ENCODE assay signal across 8 cellular contexts in the genomic region with DNA sequence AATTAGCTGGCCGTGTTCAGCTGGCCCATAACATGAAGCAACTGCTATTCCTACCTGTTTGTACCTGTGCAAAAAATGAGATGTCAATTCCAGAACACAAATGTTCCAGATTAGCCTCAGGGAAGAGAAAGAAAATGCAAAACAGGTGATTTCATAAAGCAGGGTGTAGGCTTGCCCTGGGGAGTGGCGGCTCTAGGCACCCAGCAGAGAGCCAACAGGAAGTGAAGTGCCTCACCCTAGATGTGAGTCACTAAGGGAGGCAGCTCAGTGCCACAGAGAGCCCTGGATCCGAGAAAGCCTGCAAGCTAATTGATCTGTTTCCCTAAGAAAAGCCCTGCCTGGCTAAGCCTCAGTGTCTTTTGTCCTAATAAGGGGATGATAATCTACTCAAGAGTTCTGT.
DNase-seq lines count a peak whose midpoint lies in the region; ATAC-seq, FAIRE-seq and TF ChIP-seq lines count a peak whose summit lies in the region.

No MANE protein-coding gene starts in this region.

- in situ Hi-C loops in HepG2 (cut with HindIII; ENCODE audit: extremely low pct_ligation_motif_present, low pct_unique_long_range_greater_than_20kb): no loop called here

- TF ChIP-seq EP300 in Ishikawa (IDR thresholded peaks at IDR 0.05; ENCODE audit: borderline replicate concordance): peak; percentile 59; the same call in 1 of the 2 replicates
- TF ChIP-seq EP300 in HepG2 (IDR thresholded peaks at IDR 0.05; ENCODE audit: low read depth in 2 of 2, low read length in 2 of 2): no peak
- TF ChIP-seq EP300 in HepG2 (CRISPR knock-in tag; IDR thresholded peaks at IDR 0.05; ENCODE audit: borderline replicate concordance): no peak

- BruUV-seq in HepG2 (replicated peaks; lab: Mats Ljungman, UMichigan): no TSS peak

- peak; percentile 13 for DNase-seq in DND-41
- peak; percentile 22 for DNase-seq in activated effector memory CD4-positive, alpha-beta T cell treated with Interleukin-2 at 50 U/mL for 16 hours
- no peak for DNase-seq in HepG2 (ENCODE audit: low spot score)
- no peak for DNase-seq in NCI-H446 treated with DMSO at 0.1 percent for 48 hours (lab: John Stamatoyannopoulos, UW)
- DNase-seq in superior temporal gyrus (ENCODE audit: extremely low spot score): no peak

- FAIRE-seq in HepG2 (lab: Jason Lieb, UNC): no peak

- POLR2A ChIA-PET in HepG2 (lab: Yijun Ruan, JAX): no interaction called here

- no peak overlapping the region for H3K27ac ChIP-seq in DND-41 (ENCODE audit: low read length)
- H3K27ac ChIP-seq in HepG2 (ENCODE audit: extremely low read length, insufficient read depth, low read length): no peak overlapping the region

- H4K20me1 ChIP-seq in DND-41 (ENCODE audit: insufficient read depth, low read length) (no peaks in the 10 kb centered on the region), HepG2 (ENCODE audit: insufficient read depth, low read length) (no peaks in the 10 kb centered on the region)

- H3K79me2 ChIP-seq in DND-41 (ENCODE audit: insufficient read depth, low read length): no peaks in the 10 kb centered on the region
- no peaks in the 10 kb centered on the region for H3K79me2 ChIP-seq in HepG2 (ENCODE audit: insufficient read depth, low read length)

- TF ChIP-seq CTCF in DND-41 (IDR thresholded peaks at IDR 0.05; ENCODE audit: borderline replicate concordance, extremely low read depth, low read length, poor library complexity, severe bottlenecking) (no peak), HepG2 (CRISPR knock-in tag; IDR thresholded peaks at IDR 0.05) (no peak)

- no peak overlapping the region for H3K4me3 ChIP-seq in DND-41 (ENCODE audit: low read depth in 1 of 2, low read length in 2 of 2)
- no peak overlapping the region for H3K4me3 ChIP-seq in HepG2 (replicated peaks in 1 of 3; ENCODE audit: insufficient read depth in 1 of 3, low read depth in 2 of 3, low read length in 3 of 3)

- TF ChIP-seq POLR2A in HepG2 (IDR thresholded peaks at IDR 0.05; ENCODE audit: insufficient read depth in 1 of 2, low read depth in 2 of 2, low read length in 2 of 2): no peak

- H3K9ac ChIP-seq in DND-41 (ENCODE audit: low read depth, low read length): no peak overlapping the region
- H3K9ac ChIP-seq in HepG2 (ENCODE audit: insufficient read depth, low read depth, low read length): no peak overlapping the region

- peak; percentile 80 for ATAC-seq in DND-41 (ENCODE audit: insufficient read depth, low read depth)
- peak; percentile 93 for ATAC-seq in GM21786 (IDR thresholded peaks at IDR 0.05; ENCODE audit: unreplicated experiment)
- peak; percentile 56; the same call in 2 of the 3 replicates for ATAC-seq in HepG2
- no peak for ATAC-seq in HG03571 (IDR thresholded peaks at IDR 0.05; ENCODE audit: unreplicated experiment)

- no peak overlapping the region for H3K4me2 ChIP-seq in DND-41 (ENCODE audit: insufficient read depth, low read length)
- H3K4me2 ChIP-seq in HepG2 (ENCODE audit: low read depth, low read length): no peak overlapping the region

- 96% methylated on average over 3 of the region's 3 CpGs for WGBS in HepG2 (ENCODE audit: low lambda C conversion rate)

- no peaks in the 10 kb centered on the region for H3K9me3 ChIP-seq in DND-41 (ENCODE audit: insufficient read depth, low read length, severe bottlenecking)
- no peaks in the 10 kb centered on the region for H3K9me3 ChIP-seq in HepG2 (ENCODE audit: low read length)

- H2AFZ ChIP-seq in DND-41 (ENCODE audit: low read depth, low read length) (no peak overlapping the region), HepG2 (ENCODE audit: low read length) (no peak overlapping the region)

- CTCF ChIA-PET in HepG2 (lab: Yijun Ruan, JAX; ENCODE audit: low intra/inter-chr PET ratio, low total read pairs): no interaction called here

- H3K27me3 ChIP-seq in DND-41 (ENCODE audit: insufficient read depth, low read length, poor library complexity): no peaks in the 10 kb centered on the region
- H3K27me3 ChIP-seq in HepG2 (ENCODE audit: control insufficient read depth in 1 of 2, insufficient read depth in 2 of 2, low read length in 2 of 2): no peaks in the 10 kb centered on the region

- H3K36me3 ChIP-seq in DND-41 (ENCODE audit: insufficient read depth, low read length) (no peaks in the 10 kb centered on the region), HepG2 (replicated peaks in 1 of 2; ENCODE audit: control insufficient read depth in 1 of 2, insufficient read depth in 2 of 2, low read length in 2 of 2) (peaks cover 4 to 21% of the 10 kb centered on the region in 2 experiments; a peak in 4 of 5 replicates)

- H3K4me1 ChIP-seq in DND-41 (ENCODE audit: insufficient read depth, low read length): no peaks in the 10 kb centered on the region
- peaks cover 13% of the 10 kb centered on the region for H3K4me1 ChIP-seq in HepG2 (ENCODE audit: insufficient read depth, low read length)

- intact Hi-C loops in HepG2 (cut with micrococcal nuclease; ENCODE audit: unreplicated experiment): no loop called here

- TF ChIP-seq RAD21 in Ishikawa (IDR thresholded peaks at IDR 0.05; ENCODE audit: low read depth) (no peak; the same call in 1 of the 2 replicates), HepG2 (CRISPR knock-in tag; IDR thresholded peaks at IDR 0.05) (no peak)

TF ChIP-seq in Ishikawa, 13 proteins besides CTCF, POLR2A, EP300 and RAD21:
- no peak for TF ChIP-seq YY1 (IDR thresholded peaks at IDR 0.05; ENCODE audit: low read depth)
- TF ChIP-seq, protein P1, sequence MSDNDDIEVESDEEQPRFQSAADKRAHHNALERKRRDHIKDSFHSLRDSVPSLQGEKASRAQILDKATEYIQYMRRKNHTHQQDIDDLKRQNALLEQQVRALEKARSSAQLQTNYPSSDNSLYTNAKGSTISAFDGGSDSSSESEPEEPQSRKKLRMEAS (IDR thresholded peaks at IDR 0.05): peak; percentile 29; the same call in 1 of the 2 replicates
- peak; percentile 64; the same call in 1 of the 2 replicates for TF ChIP-seq TCF12 (IDR thresholded peaks at IDR 0.05; ENCODE audit: low read depth)

TF ChIP-seq in HepG2, 621 proteins besides CTCF, POLR2A, EP300 and RAD21:
- peak; percentile 45 for TF ChIP-seq FOSL2 (CRISPR knock-in tag; IDR thresholded peaks at IDR 0.05)
- TF ChIP-seq IKZF1 (IDR thresholded peaks at IDR 0.05): no peak
- no peak for TF ChIP-seq ATF7-NPFF (CRISPR knock-in tag; IDR thresholded peaks at IDR 0.05; ENCODE audit: low read depth)
- TF ChIP-seq, protein P2, sequence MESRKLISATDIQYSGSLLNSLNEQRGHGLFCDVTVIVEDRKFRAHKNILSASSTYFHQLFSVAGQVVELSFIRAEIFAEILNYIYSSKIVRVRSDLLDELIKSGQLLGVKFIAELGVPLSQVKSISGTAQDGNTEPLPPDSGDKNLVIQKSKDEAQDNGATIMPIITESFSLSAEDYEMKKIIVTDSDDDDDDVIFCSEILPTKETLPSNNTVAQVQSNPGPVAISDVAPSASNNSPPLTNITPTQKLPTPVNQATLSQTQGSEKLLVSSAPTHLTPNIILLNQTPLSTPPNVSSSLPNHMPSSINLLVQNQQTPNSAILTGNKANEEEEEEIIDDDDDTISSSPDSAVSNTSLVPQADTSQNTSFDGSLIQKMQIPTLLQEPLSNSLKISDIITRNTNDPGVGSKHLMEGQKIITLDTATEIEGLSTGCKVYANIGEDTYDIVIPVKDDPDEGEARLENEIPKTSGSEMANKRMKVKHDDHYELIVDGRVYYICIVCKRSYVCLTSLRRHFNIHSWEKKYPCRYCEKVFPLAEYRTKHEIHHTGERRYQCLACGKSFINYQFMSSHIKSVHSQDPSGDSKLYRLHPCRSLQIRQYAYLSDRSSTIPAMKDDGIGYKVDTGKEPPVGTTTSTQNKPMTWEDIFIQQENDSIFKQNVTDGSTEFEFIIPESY (CRISPR knock-in tag; IDR thresholded peaks at IDR 0.05): peak; percentile 55; the same call in 1 of the 2 replicates

Comparison
In these comparisons a context has a peak if more than half of its experiments do, and no peak if none do; other contexts are left out.
1. DNase-seq: peak in DND-41 (single experiment) and activated effector memory CD4-positive, alpha-beta T cell treated with Interleukin-2 at 50 U/mL for 16 hours (single experiment); none in HepG2 (single experiment), NCI-H446 treated with DMSO at 0.1 percent for 48 hours (single experiment) and superior temporal gyrus (single experiment).